ENCODE assay signal across 23 cellular contexts in genomic region chr17:20966869-20967268, GRCh38.
DNase-seq lines count a peak whose midpoint lies in the region; ATAC-seq and TF ChIP-seq lines count a peak whose summit lies in the region.
"Had no signal": no experiment of that assay in that cellular context is flagged by ENCODE, and none has a peak within 500 bp of the region (broad histone marks: within the 10 kb centered on the region; RNA-seq: fewer than 3 reads in every experiment).

No MANE protein-coding gene starts in this region.

- H3K4me2 ChIP-seq in BLaER1 (peak overlapping the region; percentile 74), H9 (ENCODE audit: insufficient read depth, insufficient read length, low read length) (no peak overlapping the region)

- peak; percentile 47 for ATAC-seq in HG03442 (IDR thresholded peaks at IDR 0.05; ENCODE audit: unreplicated experiment)
- no peak for ATAC-seq in lung (ENCODE audit: insufficient read depth, low FRiP score)
- ATAC-seq in HG02870 (IDR thresholded peaks at IDR 0.05; ENCODE audit: unreplicated experiment), result no peak
- ATAC-seq: CD8-positive, alpha-beta T cell; left colon; mucosa of descending colon; stimulated activated effector memory CD8-positive, alpha-beta T cell treated with anti-CD3 and anti-CD28 coated beads, Interleukin-12 subunit alpha, Interleukin-12 subunit beta, amount 100 ng/mL, for 72 hours had no signal

- DNase-seq in GM13976 (ENCODE audit: low spot score) (peak; percentile 60), lung (ENCODE audit: low spot score) (peak; percentile 49), NCI-H524 (lab: John Stamatoyannopoulos, UW) (no peak), H9 (no peak)
- no peak for DNase-seq in activated CD4-positive, alpha-beta memory T cell treated with anti-CD3 and anti-CD28 coated beads for 36 hours
- DNase-seq: adrenal gland; caudate nucleus; CD8-positive, alpha-beta T cell; erythroblast; NCI-H1930; NCI-H446 treated with DMSO at 0.1 percent for 48 hours; nucleus accumbens; retina; Right ventricle myocardium superior had no signal

- H3K56ac ChIP-seq in H9 (ENCODE audit: insufficient read length, low read depth, low read length), result no peak overlapping the region

- no peaks in the 10 kb centered on the region for H3K9me3 Mint-ChIP-seq in activated CD4-positive, alpha-beta memory T cell treated with anti-CD3 and anti-CD28 coated beads for 36 hours
- no peaks in the 10 kb centered on the region for H3K9me3 Mint-ChIP-seq in H9
- H3K9me3 Mint-ChIP-seq: CD8-positive, alpha-beta T cell; stimulated activated effector memory CD8-positive, alpha-beta T cell treated with anti-CD3 and anti-CD28 coated beads, Interleukin-12 subunit alpha, Interleukin-12 subunit beta, amount 100 ng/mL, for 72 hours had no signal

- H2BK5ac ChIP-seq in H9 (ENCODE audit: insufficient read length, low read length), result no peak overlapping the region

- no peaks in the 10 kb centered on the region for H3K36me3 ChIP-seq in BLaER1
- no peaks in the 10 kb centered on the region for H3K36me3 ChIP-seq in lung (ENCODE audit: control insufficient read depth in 2 of 2, insufficient read depth in 2 of 2, low read length in 2 of 2)
- H3K36me3 ChIP-seq: adrenal gland, tibial nerve had no signal

- no peaks in the 10 kb centered on the region for H3K4me1 Mint-ChIP-seq in activated CD4-positive, alpha-beta memory T cell treated with anti-CD3 and anti-CD28 coated beads for 36 hours (ENCODE audit: low read depth)
- peaks cover 45 to 56% of the 10 kb centered on the region in 2 experiments for H3K4me1 Mint-ChIP-seq in H9
- H3K4me1 Mint-ChIP-seq: stimulated activated effector memory CD8-positive, alpha-beta T cell treated with anti-CD3 and anti-CD28 coated beads, Interleukin-12 subunit alpha, Interleukin-12 subunit beta, amount 100 ng/mL, for 72 hours had no signal

- H3K4me1 ChIP-seq in BLaER1 (peaks cover 40% of the 10 kb centered on the region), lung (ENCODE audit: control insufficient read depth in 2 of 2, insufficient read depth in 2 of 2, low read length in 2 of 2) (no peaks in the 10 kb centered on the region), H9 (ENCODE audit: insufficient read depth, low read length) (no peaks in the 10 kb centered on the region)
- H3K4me1 ChIP-seq: adrenal gland, tibial nerve had no signal

- no peak overlapping the region for H4K5ac ChIP-seq in H9 (ENCODE audit: insufficient read length, low read depth, low read length)

- H2AFZ ChIP-seq in H9 (ENCODE audit: low read length), result no peak overlapping the region

- H3K36me3 Mint-ChIP-seq in activated CD4-positive, alpha-beta memory T cell treated with anti-CD3 and anti-CD28 coated beads for 36 hours, result no peaks in the 10 kb centered on the region
- H3K36me3 Mint-ChIP-seq in H9 (ENCODE audit: insufficient read depth in 1 of 3, low read depth in 3 of 3), result peaks cover 0 to 10% (median 2%) of the 10 kb centered on the region in 3 experiments; a peak in 3 of 7 replicates
- H3K36me3 Mint-ChIP-seq: CD8-positive, alpha-beta T cell; IgD-negative memory B cell; stimulated activated effector memory CD8-positive, alpha-beta T cell treated with anti-CD3 and anti-CD28 coated beads, Interleukin-12 subunit alpha, Interleukin-12 subunit beta, amount 100 ng/mL, for 72 hours had no signal

- H3K27ac ChIP-seq in BLaER1 (no peak overlapping the region), lung (ENCODE audit: low read depth in 1 of 2, low read length in 1 of 2) (no peak overlapping the region), H9 (ENCODE audit: insufficient read length, low read depth, low read length) (no peak overlapping the region)
- H3K27ac ChIP-seq: adrenal gland, HL-60, tibial nerve had no signal

- in situ Hi-C loops in GM13976 (cut with MboI; ENCODE audit: low sequenced_read_pairs, unreplicated experiment), result no loop called here

- no peak overlapping the region for H3K4me3 ChIP-seq in BLaER1
- H3K4me3 ChIP-seq in lung, result no peak overlapping the region
- H3K4me3 ChIP-seq: adrenal gland, mucosa of descending colon, tibial nerve had no signal

- no peak overlapping the region for H2BK20ac ChIP-seq in H9 (ENCODE audit: low read depth, low read length, poor library complexity, severe bottlenecking)

- H3K23me2 ChIP-seq in H9 (ENCODE audit: insufficient read length, low read depth, low read length, poor library complexity, severe bottlenecking), result no peaks in the 10 kb centered on the region

- no peak overlapping the region for H4K8ac ChIP-seq in H9 (replicated peaks; ENCODE audit: insufficient read length, low read depth, low read length)

- no peak overlapping the region for H3K23ac ChIP-seq in H9 (ENCODE audit: insufficient read length, low read depth, low read length)

- TF ChIP-seq CTCF in GM13976 (IDR thresholded peaks at IDR 0.05; ENCODE audit: borderline replicate concordance, control extremely low read depth, extremely low read depth, insufficient read depth, missing control alignments) (no peak), lung (IDR thresholded peaks at IDR 0.05; ENCODE audit: control extremely low read depth, extremely low read depth) (no peak), H9 (conservative IDR thresholded peaks at IDR 0.05) (no peak)

- no peak overlapping the region for H3K18ac ChIP-seq in H9 (ENCODE audit: insufficient read length, low read depth, low read length)

- CTCF ChIA-PET in activated CD4-positive, alpha-beta memory T cell treated with anti-CD3 and anti-CD28 coated beads for 36 hours (lab: Charles Lee), result no interaction called here

- no peak overlapping the region for H3K27ac Mint-ChIP-seq in activated CD4-positive, alpha-beta memory T cell treated with anti-CD3 and anti-CD28 coated beads for 36 hours
- H3K27ac Mint-ChIP-seq in H9, result no peak overlapping the region
- H3K27ac Mint-ChIP-seq: CD8-positive, alpha-beta T cell; stimulated activated effector memory CD8-positive, alpha-beta T cell treated with anti-CD3 and anti-CD28 coated beads, Interleukin-12 subunit alpha, Interleukin-12 subunit beta, amount 100 ng/mL, for 72 hours had no signal

- no peak overlapping the region for H2BK12ac ChIP-seq in H9 (ENCODE audit: insufficient read length, low read depth, low read length)

- no peak overlapping the region for H2BK15ac ChIP-seq in H9 (ENCODE audit: low read depth, low read length)

- H3K79me2 ChIP-seq in H9 (ENCODE audit: insufficient read depth, low read length), result no peaks in the 10 kb centered on the region

- POLR2A ChIA-PET in activated CD4-positive, alpha-beta memory T cell treated with anti-CD3 and anti-CD28 coated beads for 36 hours (lab: Charles Lee), result no interaction called here

- 2 to 10% methylated on average over 2 of the region's 2 CpGs for WGBS in lung, 2 donors
- WGBS in H9 (ENCODE audit: extremely low coverage, insufficient read length, low lambda C conversion rate), result no CpG with 5 or more reads among the region's 2 CpGs

- H3K27me3 ChIP-seq in BLaER1 (no peaks in the 10 kb centered on the region), lung (ENCODE audit: control insufficient read depth, insufficient read depth) (no peaks in the 10 kb centered on the region), H9 (ENCODE audit: insufficient read depth, low read length) (no peaks in the 10 kb centered on the region)
- H3K27me3 ChIP-seq: adrenal gland, tibial nerve had no signal

- no peak overlapping the region for H3K9ac ChIP-seq in BLaER1
- H3K9ac ChIP-seq in H9 (ENCODE audit: extremely low read depth, insufficient read length, low read length), result no peak overlapping the region

- intact Hi-C loops in activated CD4-positive, alpha-beta memory T cell treated with anti-CD3 and anti-CD28 coated beads for 36 hours (cut with micrococcal nuclease), result no loop called here

- no peak overlapping the region for H3T11ph ChIP-seq in H9 (ENCODE audit: low read length)

- H2AK5ac ChIP-seq in H9 (ENCODE audit: insufficient read length, low read length), result no peak overlapping the region

- no peaks in the 10 kb centered on the region for H3K79me1 ChIP-seq in H9 (ENCODE audit: insufficient read depth, low read depth, low read length, poor library complexity, severe bottlenecking)

- H3K9me3 ChIP-seq in BLaER1 (no peaks in the 10 kb centered on the region), lung (ENCODE audit: control insufficient read depth in 2 of 2, insufficient read depth in 1 of 2, low read length in 1 of 2) (no peaks in the 10 kb centered on the region), H9 (ENCODE audit: control insufficient read depth, low read depth, low read length) (no peaks in the 10 kb centered on the region)
- H3K9me3 ChIP-seq: adrenal gland, mucosa of descending colon, tibial nerve had no signal

- no peak overlapping the region for H2BK120ac ChIP-seq in H9 (ENCODE audit: low read depth, low read length, poor library complexity, severe bottlenecking)

- H4K20me1 ChIP-seq in BLaER1 (no peaks in the 10 kb centered on the region), H9 (ENCODE audit: control insufficient read depth, insufficient read depth, insufficient read length) (no peaks in the 10 kb centered on the region)

- H3K4me3 Mint-ChIP-seq in activated CD4-positive, alpha-beta memory T cell treated with anti-CD3 and anti-CD28 coated beads for 36 hours, result no peak overlapping the region
- no peak overlapping the region for H3K4me3 Mint-ChIP-seq in H9
- H3K4me3 Mint-ChIP-seq: CD8-positive, alpha-beta T cell; stimulated activated effector memory CD8-positive, alpha-beta T cell treated with anti-CD3 and anti-CD28 coated beads, Interleukin-12 subunit alpha, Interleukin-12 subunit beta, amount 100 ng/mL, for 72 hours had no signal

- no peak overlapping the region for H3K4ac ChIP-seq in H9 (ENCODE audit: low read depth, low read length)

- H4K91ac ChIP-seq in H9 (ENCODE audit: insufficient read length, low read depth, low read length), result no peak overlapping the region

- H3K14ac ChIP-seq in H9 (ENCODE audit: insufficient read depth, low read length), result no peak overlapping the region

- H3K27me3 Mint-ChIP-seq in activated CD4-positive, alpha-beta memory T cell treated with anti-CD3 and anti-CD28 coated beads for 36 hours, result peaks cover 5% of the 10 kb centered on the region
- H3K27me3 Mint-ChIP-seq in H9 (ENCODE audit: low read depth), result no peaks in the 10 kb centered on the region; the same call in 1 of the 2 replicates

Comparison
In these comparisons a context has a peak if more than half of its experiments do, and no peak if none do; other contexts are left out.
1. DNase-seq: peak in GM13976 (single experiment) and lung (single experiment); none in NCI-H524 (0 of 2), activated CD4-positive, alpha-beta memory T cell treated with anti-CD3 and anti-CD28 coated beads for 36 hours (single experiment) and H9 (single experiment).